24 cellular contexts compared by ENCODE assay signal in genomic region chr12:76356094-76356493, GRCh38. TPM values are rescaled to one million over a fixed set of nuclear protein-coding genes. Genes with fewer than 3 reads are reported as not detected.
DNase-seq lines count a peak whose midpoint lies in the region; TF ChIP-seq lines count a peak whose summit lies in the region.
"Had no signal": no experiment of that assay in that cellular context is flagged by ENCODE, and none has a peak within 500 bp of the region (broad histone marks: within the 10 kb centered on the region; RNA-seq: fewer than 3 reads in every experiment).

No MANE protein-coding gene starts in this region.

- no peaks in the 10 kb centered on the region for H3K4me1 ChIP-seq in right atrium auricular region
- H3K4me1 ChIP-seq: BLaER1 treated with 17β-estradiol and CSF1 and Interleukin-3, amounts not matched to agents 10 nM and 100 nM; HAP-1; SJSA1 had no signal

- in situ Hi-C loops in SK-MEL-5 (cut with HindIII; ENCODE audit: low pct_unique_long_range_greater_than_20kb, low sequenced_read_pairs), result no loop called here

- no peak overlapping the region for H3K27ac ChIP-seq in right atrium auricular region
- H3K27ac ChIP-seq: BLaER1 treated with 17β-estradiol and CSF1 and Interleukin-3, amounts not matched to agents 10 nM and 100 nM; GM23248; HL-60; PC-9; SJSA1 had no signal

- no peak for TF ChIP-seq CTCF in Calu3 (IDR thresholded peaks at IDR 0.05; ENCODE audit: unreplicated experiment)
- TF ChIP-seq CTCF in osteocyte (IDR thresholded peaks at IDR 0.05), result no peak
- TF ChIP-seq CTCF in HFFc6 (IDR thresholded peaks at IDR 0.05), result no peak
- no peak for TF ChIP-seq CTCF in right atrium auricular region (IDR thresholded peaks at IDR 0.05)

- H3K36me3 Mint-ChIP-seq in Calu3 (ENCODE audit: insufficient read depth, unreplicated experiment), result peaks cover 5% of the 10 kb centered on the region
- peaks cover 16% of the 10 kb centered on the region for H3K36me3 Mint-ChIP-seq in osteocyte (ENCODE audit: unreplicated experiment)
- H3K36me3 Mint-ChIP-seq in activated T-helper 1 cell treated with anti-CD3 and anti-CD28 coated beads, Interleukin-12 subunit alpha, Interleukin-12 subunit beta, Interleukin-2, Interleukin-4 antibody, amounts not matched to agents 30 ng/mL and 10 ng/mL and 1 ng/mL, durations not matched to agents 14 hours and 24 hours and 36 hours (ENCODE audit: low read depth), result peaks cover 34% of the 10 kb centered on the region
- H3K36me3 Mint-ChIP-seq in HFFc6 (ENCODE audit: low read depth), result peaks cover 5% of the 10 kb centered on the region; the same call in 1 of the 2 replicates

- H3K4me1 Mint-ChIP-seq in Calu3 (ENCODE audit: low read depth, unreplicated experiment) (peaks cover 27% of the 10 kb centered on the region), osteocyte (ENCODE audit: unreplicated experiment) (peaks cover 2% of the 10 kb centered on the region), HFFc6 (ENCODE audit: low read depth) (no peaks in the 10 kb centered on the region)
- H3K4me1 Mint-ChIP-seq in activated T-helper 1 cell treated with anti-CD3 and anti-CD28 coated beads, Interleukin-12 subunit alpha, Interleukin-12 subunit beta, Interleukin-2, Interleukin-4 antibody, amounts not matched to agents 30 ng/mL and 10 ng/mL and 1 ng/mL, durations not matched to agents 14 hours and 24 hours and 36 hours (ENCODE audit: low read depth), result no peaks in the 10 kb centered on the region

- CTCF ChIA-PET in Calu3 (lab: Charles Lee), result interaction anchor here (0.8 to 1.9 kb wide), 3 partner anchors 9 to 100 kb away, joined by 3 to 7 read pairs (median 4); no protein-coding TSS in a partner anchor

- H3K27me3 Mint-ChIP-seq in Calu3 (ENCODE audit: unreplicated experiment) (no peaks in the 10 kb centered on the region), osteocyte (ENCODE audit: unreplicated experiment) (no peaks in the 10 kb centered on the region), HFFc6 (ENCODE audit: insufficient read depth) (no peaks in the 10 kb centered on the region)
- no peaks in the 10 kb centered on the region for H3K27me3 Mint-ChIP-seq in activated T-helper 1 cell treated with anti-CD3 and anti-CD28 coated beads, Interleukin-12 subunit alpha, Interleukin-12 subunit beta, Interleukin-2, Interleukin-4 antibody, amounts not matched to agents 30 ng/mL and 10 ng/mL and 1 ng/mL, durations not matched to agents 14 hours and 24 hours and 36 hours (ENCODE audit: insufficient read depth)
- H3K27me3 Mint-ChIP-seq: CD4-positive, alpha-beta T cell had no signal

- no peaks in the 10 kb centered on the region for H3K36me3 ChIP-seq in right atrium auricular region
- H3K36me3 ChIP-seq: HAP-1 had no signal

- no peaks in the 10 kb centered on the region for H3K9me3 Mint-ChIP-seq in Calu3 (ENCODE audit: low read depth, unreplicated experiment)
- H3K9me3 Mint-ChIP-seq in osteocyte (ENCODE audit: unreplicated experiment), result no peaks in the 10 kb centered on the region
- no peaks in the 10 kb centered on the region for H3K9me3 Mint-ChIP-seq in activated T-helper 1 cell treated with anti-CD3 and anti-CD28 coated beads, Interleukin-12 subunit alpha, Interleukin-12 subunit beta, Interleukin-2, Interleukin-4 antibody, amounts not matched to agents 30 ng/mL and 10 ng/mL and 1 ng/mL, durations not matched to agents 14 hours and 24 hours and 36 hours
- no peaks in the 10 kb centered on the region for H3K9me3 Mint-ChIP-seq in HFFc6
- H3K9me3 Mint-ChIP-seq: CD4-positive, alpha-beta T cell had no signal

- H3K27ac Mint-ChIP-seq in Calu3 (ENCODE audit: unreplicated experiment) (peak overlapping the region; percentile 48), osteocyte (ENCODE audit: unreplicated experiment) (peak overlapping the region; percentile 32), HFFc6 (no peak overlapping the region)
- no peak overlapping the region for H3K27ac Mint-ChIP-seq in activated T-helper 1 cell treated with anti-CD3 and anti-CD28 coated beads, Interleukin-12 subunit alpha, Interleukin-12 subunit beta, Interleukin-2, Interleukin-4 antibody, amounts not matched to agents 30 ng/mL and 10 ng/mL and 1 ng/mL, durations not matched to agents 14 hours and 24 hours and 36 hours
- H3K27ac Mint-ChIP-seq: CD4-positive, alpha-beta T cell had no signal

- intact Hi-C loops in Calu3 (cut with micrococcal nuclease; ENCODE audit: unreplicated experiment), result loop anchor here (1.0 kb wide), 1 partner anchor 66 kb away; no protein-coding TSS in a partner anchor
- intact Hi-C loops in activated T-helper 1 cell treated with anti-CD3 and anti-CD28 coated beads, Interleukin-12 subunit alpha, Interleukin-12 subunit beta, Interleukin-2, Interleukin-4 antibody, amounts not matched to agents 30 ng/mL and 10 ng/mL and 1 ng/mL, durations not matched to agents 14 hours and 24 hours and 36 hours (cut with micrococcal nuclease), result no loop called here

- peak; percentile 47 for DNase-seq in Calu3
- DNase-seq in SK-MEL-5 (ENCODE audit: low read depth, low spot score), result peak; percentile 60
- peak; percentile 15 for DNase-seq in left kidney (ENCODE audit: low read depth, low spot score)
- no peak for DNase-seq in osteocyte (ENCODE audit: extremely low spot score, unreplicated experiment)
- no peak for DNase-seq in activated T-helper 1 cell treated with anti-CD3 and anti-CD28 coated beads, Interleukin-12 subunit alpha, Interleukin-12 subunit beta, Interleukin-2, Interleukin-4 antibody, amounts not matched to agents 30 ng/mL and 10 ng/mL and 1 ng/mL, durations not matched to agents 14 hours and 24 hours and 36 hours (ENCODE audit: low spot score)
- DNase-seq in HFFc6, result no peak
- DNase-seq in right atrium auricular region (ENCODE audit: low spot score), result no peak
- DNase-seq: AML-193; CD4-positive, alpha-beta T cell; COR-L47; GM23248; Kasumi-1; NCI-H1105; NCI-H146; NCI-H2029; NCI-H526 treated with DMSO at 0.1 percent for 48 hours; PC-9; Right ventricle myocardium superior; RPMI8226 had no signal

- H3K4me3 ChIP-seq in right atrium auricular region, result no peak overlapping the region
- H3K4me3 ChIP-seq: BLaER1 treated with 17β-estradiol and CSF1 and Interleukin-3, amounts not matched to agents 10 nM and 100 nM; GM23248; HAP-1; K562; PC-9; SJSA1 had no signal

- BruUV-seq in Calu3 (replicated peaks; lab: Mats Ljungman, UMichigan), result no TSS peak

- H3K4me3 Mint-ChIP-seq in Calu3 (ENCODE audit: low read depth, unreplicated experiment) (peak overlapping the region; percentile 33), osteocyte (ENCODE audit: unreplicated experiment) (no peak overlapping the region), HFFc6 (no peak overlapping the region)
- H3K4me3 Mint-ChIP-seq in activated T-helper 1 cell treated with anti-CD3 and anti-CD28 coated beads, Interleukin-12 subunit alpha, Interleukin-12 subunit beta, Interleukin-2, Interleukin-4 antibody, amounts not matched to agents 30 ng/mL and 10 ng/mL and 1 ng/mL, durations not matched to agents 14 hours and 24 hours and 36 hours, result no peak overlapping the region
- H3K4me3 Mint-ChIP-seq: CD4-positive, alpha-beta T cell had no signal

- H3K9me3 ChIP-seq in right atrium auricular region, result no peaks in the 10 kb centered on the region
- H3K9me3 ChIP-seq: BLaER1 treated with 17β-estradiol and CSF1 and Interleukin-3, amounts not matched to agents 10 nM and 100 nM; HAP-1; SJSA1 had no signal

- H3K27me3 ChIP-seq in right atrium auricular region, result no peaks in the 10 kb centered on the region
- H3K27me3 ChIP-seq: BLaER1 treated with 17β-estradiol and CSF1 and Interleukin-3, amounts not matched to agents 10 nM and 100 nM; SJSA1 had no signal

RNA-seq across cellular contexts. Expression of gene BBS10, which starts 7.9 kb away (rescaled TPM):
- 11.7 and 13.7 TPM in 2 replicates for total RNA-seq in Calu3 (2022)
- 12.0 and 12.5 TPM in 2 replicates for total RNA-seq in SK-MEL-5 (2014; rRNA removed; shearing (Covaris generic))
- polyA plus RNA-seq in SK-MEL-5 (2015; cell fraction: cytosol; rRNA removed), result 7.7 and 10.9 TPM in 2 replicates
- 33.2 and 34.1 TPM in 2 replicates for polyA plus RNA-seq in SK-MEL-5 (2015; cell fraction: nucleus; rRNA removed)
- 10.5 and 11.0 TPM in 2 replicates for total RNA-seq in osteocyte
- 3.7 and 4.1 TPM in 2 replicates for total RNA-seq in activated T-helper 1 cell treated with anti-CD3 and anti-CD28 coated beads, Interleukin-12 subunit alpha, Interleukin-12 subunit beta, Interleukin-2, Interleukin-4 antibody, amounts not matched to agents 30 ng/mL and 10 ng/mL and 1 ng/mL, durations not matched to agents 14 hours and 24 hours and 36 hours
- 10 to 100 TPM in 5 of 6 experiments, 1 to 10 TPM in 1; 10.0 to 11.8 (median 10.8) TPM for total RNA-seq in HFFc6 (2021; fragmentation: NEBNext Ultra II Directional; extraction: Animal tissue kit (Norgen Biotek cat#: 25700))
- 10 to 100 TPM in 1 of 2 donors, 1 to 10 TPM in 1; 9.3 to 12.9 TPM for total RNA-seq in right atrium auricular region

Comparison
In these comparisons a context has a peak if more than half of its experiments do, and no peak if none do; other contexts are left out.
1. DNase-seq: peak in Calu3 (single experiment), SK-MEL-5 (single experiment) and left kidney (single experiment); none in osteocyte (single experiment), activated T-helper 1 cell treated with anti-CD3 and anti-CD28 coated beads, Interleukin-12 subunit alpha, Interleukin-12 subunit beta, Interleukin-2, Interleukin-4 antibody, amounts not matched to agents 30 ng/mL and 10 ng/mL and 1 ng/mL, durations not matched to agents 14 hours and 24 hours and 36 hours (single experiment), HFFc6 (single experiment) and right atrium auricular region (single experiment).
2. H3K27ac Mint-ChIP-seq: peak in Calu3 (single experiment) and osteocyte (single experiment); none in activated T-helper 1 cell treated with anti-CD3 and anti-CD28 coated beads, Interleukin-12 subunit alpha, Interleukin-12 subunit beta, Interleukin-2, Interleukin-4 antibody, amounts not matched to agents 30 ng/mL and 10 ng/mL and 1 ng/mL, durations not matched to agents 14 hours and 24 hours and 36 hours (single experiment) and HFFc6 (single experiment).